ENCODE assay signal across 37 cellular contexts in genomic region chr1:49226758-49227157, GRCh38.
"Had no signal": no experiment of that assay in that cellular context is flagged by ENCODE, and none has a peak within 500 bp of the region (broad histone marks: within the 10 kb centered on the region; RNA-seq: fewer than 3 reads in every experiment).

No MANE protein-coding gene starts in this region.

- H3K27me3 ChIP-seq: ascending aorta, MG63, Peyer's patch had no signal

- DNase-seq: activated CD4-positive, alpha-beta memory T cell treated with anti-CD3 and anti-CD28 coated beads, Interleukin-2, amount 10 ng/mL, durations not matched to agents 7 days and 5 days; activated CD4-positive, alpha-beta T cell treated with anti-CD3 and anti-CD28 coated beads for 1 hour; activated CD4-positive, alpha-beta T cell treated with anti-CD3 and anti-CD28 coated beads for 48 hours; activated CD4-positive, CD25-positive, alpha-beta regulatory T cell; activated CD8-positive, alpha-beta memory T cell treated with anti-CD3 and anti-CD28 coated beads for 24 hours; activated CD8-positive, alpha-beta memory T cell treated with anti-CD3 and anti-CD28 coated beads, Interleukin-2, amount 10 ng/mL, durations not matched to agents 7 days and 5 days; activated CD8-positive, alpha-beta memory T cell treated with anti-CD3 and anti-CD28 coated beads, Interleukin-2, amount 50 U/mL, for 48 hours; activated effector memory CD4-positive, alpha-beta T cell treated with Interleukin-2 at 50 U/mL for 16 hours; activated naive CD4-positive, alpha-beta T cell treated with anti-CD3 and anti-CD28 coated beads, Interleukin-2, amount 10 ng/mL, durations not matched to agents 7 days and 5 days; activated naive CD8-positive, alpha-beta T cell treated with anti-CD3 and anti-CD28 coated beads, Interleukin-2, amount 50 U/mL, for 24 hours; activated T-cell treated with anti-CD3 and anti-CD28 coated beads, Interleukin-2, amount 50 U/mL, for 48 hours; amygdala; Karpas-422; KBM-7; MG63; NCI-H1048; NCI-H1105 treated with DMSO at 0.1 percent for 48 hours; NCI-H1436; NCI-H1694; NCI-H1930; NCI-H2081 treated with DMSO at 0.1 percent for 48 hours; NCI-H226; NCI-H446 treated with DMSO at 0.1 percent for 48 hours; NCI-H524; NCI-H69; NK-92 treated with Interleukin-12 subunit alpha and Interleukin-12 subunit beta, amount 100 ng/mL, for 24 hours; PC-3; Peyer's patch; RPMI8226; SHP77 treated with DMSO at 0.1 percent for 48 hours; SW 1271; T-helper 1 cell; T-helper 2 cell; T1000; WERI-Rb-1 had no signal

- H3K4me3 ChIP-seq: ascending aorta, MG63, Peyer's patch had no signal

- H3K4me1 ChIP-seq: ascending aorta, Peyer's patch had no signal

- ATAC-seq: activated CD8-positive, alpha-beta memory T cell treated with anti-CD3 and anti-CD28 coated beads, Interleukin-2, amount 10 ng/mL, durations not matched to agents 7 days and 5 days; activated naive CD8-positive, alpha-beta T cell treated with anti-CD3 and anti-CD28 coated beads, Interleukin-2, amount 50 U/mL, for 24 hours; PC-3; SK-N-SH treated with all-trans-retinoic acid at 6 μM for 48 hours had no signal

- H3K36me3 ChIP-seq: ascending aorta, MG63, Peyer's patch, WERI-Rb-1 had no signal

- H3K27ac ChIP-seq: ascending aorta, Peyer's patch, WERI-Rb-1 had no signal

- H3K9me3 ChIP-seq: ascending aorta, MG63, Peyer's patch had no signal
